Comparison of ENCODE assay signal across 19 cellular contexts in genomic region chr2:159462201-159462785, GRCh38.
"Had no signal": no experiment of that assay in that cellular context is flagged by ENCODE, and none has a peak within 500 bp of the region (broad histone marks: within the 10 kb centered on the region; RNA-seq: fewer than 3 reads in every experiment).

No MANE protein-coding gene starts in this region.

- ATAC-seq: activated CD4-positive, alpha-beta T cell treated with anti-CD3 and anti-CD28 coated beads for 36 hours; body of pancreas; left colon; right lobe of liver; stimulated activated naive B cell treated with anti-CD40 and anti-IgM and Interleukin-4, amounts not matched to agents 10 μg/mL and 1 μg/mL and 100 μg/mL, for 72 hours had no signal

- H3K27ac ChIP-seq: body of pancreas, cardiac muscle cell, right lobe of liver, skin epidermis, transverse colon, vagina had no signal

- H3K36me3 ChIP-seq: cardiac muscle cell, right lobe of liver, transverse colon, vagina had no signal

- DNase-seq: activated B cell treated with CpG ODN at 0.5 μM for 24 hours; activated CD4-positive, alpha-beta T cell treated with anti-CD3 and anti-CD28 coated beads for 36 hours; activated CD4-positive, alpha-beta T cell treated with anti-CD3 and anti-CD28 coated beads, Interleukin-2, amount 50 U/mL, for 4 hours; activated effector memory CD4-positive, alpha-beta T cell treated with Interleukin-2 at 50 U/mL for 16 hours; activated naive CD4-positive, alpha-beta T cell treated with anti-CD3 and anti-CD28 coated beads for 36 hours; activated naive CD8-positive, alpha-beta T cell treated with anti-CD3 and anti-CD28 coated beads, Interleukin-2, amount 10 ng/mL, durations not matched to agents 7 days and 5 days; activated T-cell treated with anti-CD3 and anti-CD28 coated beads, Interleukin-2, amount 50 U/mL, for 72 hours; body of pancreas; cortex of kidney; hippocampal formation; left colon; nucleus accumbens; right lobe of liver; stimulated activated CD4-positive, alpha-beta T cell treated with anti-CD3 and anti-CD28 coated beads, Interleukin-15, amount 100 ng/mL, for 24 hours; stimulated activated naive B cell treated with anti-CD40 and anti-IgM and Interleukin-4, amounts not matched to agents 10 μg/mL and 1 μg/mL and 100 μg/mL, for 72 hours; transverse colon had no signal

- H3K9me3 ChIP-seq: body of pancreas, right lobe of liver, transverse colon, vagina had no signal

- H3K27me3 ChIP-seq: body of pancreas, cardiac muscle cell, right lobe of liver, transverse colon, vagina had no signal

- H3K4me3 ChIP-seq: body of pancreas, cardiac muscle cell, right lobe of liver, skin epidermis, transverse colon, vagina had no signal

- H3K4me1 ChIP-seq: body of pancreas, right lobe of liver had no signal
